ENCODE assay signal across 18 cellular contexts in the genomic region with DNA sequence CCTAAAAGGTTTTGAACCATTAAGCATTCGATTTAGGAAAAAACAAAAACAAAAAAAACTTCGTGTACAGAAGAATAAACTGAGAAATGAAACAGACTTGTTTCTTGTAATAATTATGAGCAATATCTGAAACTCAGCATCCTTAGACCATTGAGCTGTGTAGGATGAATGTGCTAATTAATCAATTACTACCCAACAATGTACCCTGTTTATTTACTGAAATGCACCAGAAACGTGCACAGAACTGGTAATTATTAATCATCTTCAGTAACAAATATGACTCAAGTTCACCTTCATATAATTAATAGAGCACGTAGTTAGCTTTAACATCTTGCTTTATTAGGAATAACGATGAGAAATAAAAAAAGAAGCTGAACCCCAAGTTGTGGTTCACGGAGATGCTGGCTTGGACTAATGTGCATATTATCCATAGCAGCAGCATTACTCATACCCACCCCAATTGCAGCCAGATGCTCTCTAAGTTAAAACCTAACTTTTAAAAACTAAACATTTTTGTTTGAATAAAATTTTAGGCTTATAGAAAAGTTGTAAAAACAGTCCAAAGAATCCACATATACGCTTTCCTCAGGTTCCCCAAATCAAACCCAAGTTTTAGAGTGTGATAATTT. TPM values are rescaled to one million over a fixed set of nuclear protein-coding genes. Genes with fewer than 3 reads are reported as not detected.
A peak's percentile ranks its signal among the peaks of the same experiment; 100 is the strongest.
DNase-seq lines count a peak whose midpoint lies in the region; ATAC-seq lines count a peak whose summit lies in the region.
"Had no signal": no experiment of that assay in that cellular context is flagged by ENCODE, and none has a peak within 500 bp of the region (broad histone marks: within the 10 kb centered on the region; RNA-seq: fewer than 3 reads in every experiment).

No MANE protein-coding gene starts in this region.

- H3K4me3 ChIP-seq in adipocyte (ENCODE audit: low read length) = peak overlapping the region; percentile 48
- H3K4me3 ChIP-seq: spleen had no signal

- no peaks in the 10 kb centered on the region for H3K9me3 Mint-ChIP-seq in activated naive CD8-positive, alpha-beta T cell treated with anti-CD3 and anti-CD28 coated beads, Interleukin-2, amount 50 U/mL, for 24 hours
- H3K9me3 Mint-ChIP-seq: activated T-helper 2 cell treated with anti-CD3 and anti-CD28 coated beads, Interferon-gamma antibody, Interleukin-2, Interleukin-4, amounts not matched to agents 10 μg/mL and 5 μg/mL and 100 μg/mL, durations not matched to agents 14 hours and 24 hours and 36 hours; naive B cell; type B pancreatic cell had no signal

- no peaks in the 10 kb centered on the region for H3K27me3 Mint-ChIP-seq in activated naive CD8-positive, alpha-beta T cell treated with anti-CD3 and anti-CD28 coated beads, Interleukin-2, amount 50 U/mL, for 24 hours
- H3K27me3 Mint-ChIP-seq: naive B cell, type B pancreatic cell had no signal

- peaks cover 4% of the 10 kb centered on the region for H3K4me1 Mint-ChIP-seq in activated naive CD8-positive, alpha-beta T cell treated with anti-CD3 and anti-CD28 coated beads, Interleukin-2, amount 50 U/mL, for 24 hours

- H3K4me1 ChIP-seq in adipocyte (ENCODE audit: control insufficient read depth, insufficient read depth, low read length) = peaks cover 74% of the 10 kb centered on the region

- H3K9ac ChIP-seq in adipocyte (ENCODE audit: low read length) = peak overlapping the region; percentile 85

- peaks cover 30% of the 10 kb centered on the region for H3K36me3 Mint-ChIP-seq in activated naive CD8-positive, alpha-beta T cell treated with anti-CD3 and anti-CD28 coated beads, Interleukin-2, amount 50 U/mL, for 24 hours (ENCODE audit: low read depth)

- H3K36me3 ChIP-seq in adipocyte (ENCODE audit: control insufficient read depth, insufficient read depth, low read length, severe bottlenecking) = peaks cover 53% of the 10 kb centered on the region

- H3K27me3 ChIP-seq in adipocyte (replicated peaks; ENCODE audit: control insufficient read depth, insufficient read depth, low read length) = no peaks in the 10 kb centered on the region
- H3K27me3 ChIP-seq: spleen had no signal

- no peaks in the 10 kb centered on the region for H3K9me3 ChIP-seq in adipocyte (ENCODE audit: control insufficient read depth, low read length)
- H3K9me3 ChIP-seq: spleen had no signal

- DNase-seq in A172 (ENCODE audit: low spot score) (peak; percentile 62), HCEC 1CT (peak; percentile 70), adipocyte (ENCODE audit: low read depth) (peak; percentile 74), fibroblast of the conjunctiva (ENCODE audit: low read depth) (peak; percentile 65), NCI-H1417 (lab: John Stamatoyannopoulos, UW) (no peak), hippocampal formation (lab: John Stamatoyannopoulos, UW) (no peak)
- no peak for DNase-seq in activated naive CD8-positive, alpha-beta T cell treated with anti-CD3 and anti-CD28 coated beads, Interleukin-2, amount 50 U/mL, for 24 hours
- DNase-seq: 8988T; activated CD8-positive, alpha-beta T cell treated with anti-CD3 and anti-CD28 coated beads, Interleukin-2, amount 10 ng/mL, durations not matched to agents 7 days and 5 days; naive B cell; NCI-H2029; posterior cingulate gyrus; spleen; stimulated activated naive CD4-positive, alpha-beta T cell had no signal

- no peak for ATAC-seq in activated naive CD8-positive, alpha-beta T cell treated with anti-CD3 and anti-CD28 coated beads, Interleukin-2, amount 50 U/mL, for 24 hours
- no peak for ATAC-seq in GM18520 (IDR thresholded peaks at IDR 0.05; ENCODE audit: unreplicated experiment)
- ATAC-seq: activated CD8-positive, alpha-beta T cell treated with anti-CD3 and anti-CD28 coated beads, Interleukin-2, amount 10 ng/mL, durations not matched to agents 7 days and 5 days; Panc1 had no signal

- H3K4me3 Mint-ChIP-seq in activated naive CD8-positive, alpha-beta T cell treated with anti-CD3 and anti-CD28 coated beads, Interleukin-2, amount 50 U/mL, for 24 hours = no peak overlapping the region
- H3K4me3 Mint-ChIP-seq: activated CD8-positive, alpha-beta T cell treated with anti-CD3 and anti-CD28 coated beads, Interleukin-2, amount 10 ng/mL, durations not matched to agents 7 days and 5 days; naive B cell; type B pancreatic cell had no signal

- H3K27ac Mint-ChIP-seq in activated naive CD8-positive, alpha-beta T cell treated with anti-CD3 and anti-CD28 coated beads, Interleukin-2, amount 50 U/mL, for 24 hours = no peak overlapping the region
- H3K27ac Mint-ChIP-seq: activated CD8-positive, alpha-beta T cell treated with anti-CD3 and anti-CD28 coated beads, Interleukin-2, amount 10 ng/mL, durations not matched to agents 7 days and 5 days; activated T-helper 2 cell treated with anti-CD3 and anti-CD28 coated beads, Interferon-gamma antibody, Interleukin-2, Interleukin-4, amounts not matched to agents 10 μg/mL and 5 μg/mL and 100 μg/mL, durations not matched to agents 14 hours and 24 hours and 36 hours; naive B cell; type B pancreatic cell had no signal

RNA-seq across cellular contexts. Expression of a gene that starts 10.2 kb away (rescaled TPM):
- 4.1 and 5.3 TPM in 2 replicates for total RNA-seq in A172 (2014; rRNA removed; shearing (Covaris generic))

RNA-seq across cellular contexts. Expression of a gene that starts 31.8 kb away (rescaled TPM):
- total RNA-seq in A172 (2014; rRNA removed; shearing (Covaris generic)) = 4.0 and 5.7 TPM in 2 replicates

Comparison
In these comparisons a context has a peak if more than half of its experiments do, and no peak if none do; other contexts are left out.
1. DNase-seq: peak in A172 (single experiment), HCEC 1CT (single experiment), adipocyte (single experiment) and fibroblast of the conjunctiva (single experiment); none in activated naive CD8-positive, alpha-beta T cell treated with anti-CD3 and anti-CD28 coated beads, Interleukin-2, amount 50 U/mL, for 24 hours (single experiment), NCI-H1417 (0 of 3) and hippocampal formation (0 of 2).